16 cellular contexts compared by ENCODE assay signal in the genomic region with DNA sequence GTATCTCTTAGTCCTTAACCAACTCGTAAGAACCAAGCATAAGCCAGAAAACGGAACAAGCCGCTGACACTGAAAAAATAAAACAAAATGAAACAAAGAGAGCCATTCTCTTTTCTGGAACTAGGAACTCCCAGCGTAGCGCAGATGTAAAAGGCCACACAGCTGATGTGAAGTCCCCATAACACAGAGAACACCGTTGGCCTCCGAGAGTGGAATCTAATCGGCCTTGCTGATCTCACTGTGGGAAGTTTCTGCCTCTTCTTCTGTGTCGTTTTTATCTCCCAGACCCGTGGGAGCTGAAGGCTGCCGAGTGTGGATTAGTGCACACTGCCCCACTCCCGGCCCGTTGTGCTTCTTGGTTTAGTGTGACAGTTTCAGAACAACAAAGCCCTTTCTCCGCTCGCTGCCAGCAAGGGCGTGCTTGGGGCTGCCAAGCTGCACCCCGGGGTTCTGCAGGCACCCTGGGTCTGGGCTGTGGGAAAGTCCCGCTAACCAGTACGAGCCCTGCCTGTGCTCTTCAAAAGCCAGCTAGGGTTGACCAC. TPM values are rescaled to one million over a fixed set of nuclear protein-coding genes. Genes with fewer than 3 reads are reported as not detected.
DNase-seq lines count a peak whose midpoint lies in the region; ATAC-seq, FAIRE-seq and TF ChIP-seq lines count a peak whose summit lies in the region.
"Had no signal": no experiment of that assay in that cellular context is flagged by ENCODE, and none has a peak within 500 bp of the region (broad histone marks: within the 10 kb centered on the region; RNA-seq: fewer than 3 reads in every experiment).

No MANE protein-coding gene starts in this region.

- H3K27ac ChIP-seq in CD4-positive, CD25-positive, alpha-beta regulatory T cell (ENCODE audit: insufficient read depth, low read length, poor library complexity, severe bottlenecking), result no peak overlapping the region
- H3K27ac ChIP-seq in RWPE2 (ENCODE audit: poor library complexity, severe bottlenecking) (no peak overlapping the region), psoas muscle (peak overlapping the region; percentile 39), tibial artery (no peak overlapping the region)
- H3K27ac ChIP-seq: C4-2B, vagina had no signal

- H3K9me3 ChIP-seq in CD4-positive, CD25-positive, alpha-beta regulatory T cell (ENCODE audit: control insufficient read depth in 2 of 2, low read length in 2 of 2), result no peaks in the 10 kb centered on the region
- no peaks in the 10 kb centered on the region for H3K9me3 ChIP-seq in RWPE2 (ENCODE audit: severe bottlenecking)
- H3K9me3 ChIP-seq in psoas muscle, result no peaks in the 10 kb centered on the region
- no peaks in the 10 kb centered on the region for H3K9me3 ChIP-seq in tibial artery
- H3K9me3 ChIP-seq: vagina had no signal

- 26 to 47% (median 40%) methylated on average over 19 of the region's 19 CpGs for WGBS in psoas muscle, 3 donors

- no peaks in the 10 kb centered on the region for H3K27me3 ChIP-seq in CD4-positive, CD25-positive, alpha-beta regulatory T cell (ENCODE audit: control insufficient read depth, insufficient read depth, low read length)
- H3K27me3 ChIP-seq in RWPE2 (ENCODE audit: insufficient read depth, poor library complexity, severe bottlenecking) (no peaks in the 10 kb centered on the region), psoas muscle (ENCODE audit: insufficient read depth in 3 of 3, low read length in 2 of 3) (no peaks in the 10 kb centered on the region), tibial artery (no peaks in the 10 kb centered on the region)
- H3K27me3 ChIP-seq: vagina had no signal

- H3K4me1 ChIP-seq in CD4-positive, CD25-positive, alpha-beta regulatory T cell (ENCODE audit: control insufficient read depth, insufficient read depth, low read length, poor library complexity, severe bottlenecking), result no peaks in the 10 kb centered on the region
- H3K4me1 ChIP-seq in RWPE2 (ENCODE audit: insufficient read depth, poor library complexity, severe bottlenecking), result no peaks in the 10 kb centered on the region
- peaks cover 13% of the 10 kb centered on the region for H3K4me1 ChIP-seq in psoas muscle
- H3K4me1 ChIP-seq in tibial artery, result no peaks in the 10 kb centered on the region
- H3K4me1 ChIP-seq: vagina had no signal

- peak in 1 of 2 donors; percentile 29 for ATAC-seq in CD4-positive, CD25-positive, alpha-beta regulatory T cell (ENCODE audit: low read depth in 2 of 2)
- no peak for ATAC-seq in RWPE2 (ENCODE audit: low read depth)
- peak; percentile 47 for ATAC-seq in Right ventricle myocardium superior (ENCODE audit: poor library complexity)
- peak in 1 of 4 donors; percentile 59 for ATAC-seq in psoas muscle
- no peak for ATAC-seq in left colon
- ATAC-seq: activated CD4-positive, CD25-positive, alpha-beta regulatory T cell treated with anti-CD3 and anti-CD28 coated beads, Interleukin-2, amount 50 U/mL, for 24 hours; naive thymus-derived CD8-positive, alpha-beta T cell had no signal

- peak overlapping the region in 2 of 3 donors; percentile 20 to 44 for H3K27ac Mint-ChIP-seq in CD4-positive, CD25-positive, alpha-beta regulatory T cell

- peaks cover 0 to 8% (median 2%) of the 10 kb centered on the region in 4 donors for H3K4me1 Mint-ChIP-seq in CD4-positive, CD25-positive, alpha-beta regulatory T cell

- H3K36me3 Mint-ChIP-seq in CD4-positive, CD25-positive, alpha-beta regulatory T cell, result peaks cover 30% of the 10 kb centered on the region

- no peaks in the 10 kb centered on the region for H3K27me3 Mint-ChIP-seq in CD4-positive, CD25-positive, alpha-beta regulatory T cell
- H3K27me3 Mint-ChIP-seq: naive thymus-derived CD8-positive, alpha-beta T cell had no signal

- no peak for DNase-seq in CD4-positive, CD25-positive, alpha-beta regulatory T cell
- DNase-seq in RWPE2 (ENCODE audit: low spot score), result peak; percentile 42
- DNase-seq in Right ventricle myocardium superior, result no peak
- no peak for DNase-seq in psoas muscle
- DNase-seq in islet precursor cell, result no peak
- no peak for DNase-seq in tibial artery
- no peak for DNase-seq in left colon
- no peak for DNase-seq in HTR-8/SVneo (ENCODE audit: insufficient read length, low spot score)
- DNase-seq: activated gamma-delta T cell; cortex of kidney; naive thymus-derived CD8-positive, alpha-beta T cell; NCI-H2081; stimulated activated CD4-positive, alpha-beta T cell treated with anti-CD3 and anti-CD28 coated beads, Interleukin-4, amount 100 ng/mL, for 4 hours had no signal

- intact Hi-C loops in Right ventricle myocardium superior (cut with DNase I), result no loop called here
- intact Hi-C loops in psoas muscle (cut with DNase I), result no loop called here
- intact Hi-C loops in tibial artery (cut with DNase I; ENCODE audit: low total_unique reads), result no loop called here
- intact Hi-C loops in left colon (cut with DNase I, micrococcal nuclease), result no loop called here

- no peaks in the 10 kb centered on the region for H3K9me3 Mint-ChIP-seq in CD4-positive, CD25-positive, alpha-beta regulatory T cell
- H3K9me3 Mint-ChIP-seq: naive thymus-derived CD8-positive, alpha-beta T cell had no signal

- peaks cover 37% of the 10 kb centered on the region for H3K36me3 ChIP-seq in CD4-positive, CD25-positive, alpha-beta regulatory T cell (ENCODE audit: control insufficient read depth, insufficient read depth, low read length)
- no peaks in the 10 kb centered on the region for H3K36me3 ChIP-seq in RWPE2 (ENCODE audit: low read depth)
- H3K36me3 ChIP-seq in psoas muscle (ENCODE audit: insufficient read depth in 1 of 2, low read depth in 1 of 2), result peaks cover 0 to 32% of the 10 kb centered on the region in 2 donors
- peaks cover 0 to 42% (median 9%) of the 10 kb centered on the region in 3 donors for H3K36me3 ChIP-seq in tibial artery
- H3K36me3 ChIP-seq: vagina had no signal

- no peak overlapping the region for H3K4me3 Mint-ChIP-seq in CD4-positive, CD25-positive, alpha-beta regulatory T cell

- no peak for FAIRE-seq in HTR-8/SVneo (lab: Jason Lieb, UNC)

- no peak overlapping the region for H3K4me3 ChIP-seq in CD4-positive, CD25-positive, alpha-beta regulatory T cell (ENCODE audit: low read depth, low read length)
- H3K4me3 ChIP-seq in RWPE2 (ENCODE audit: severe bottlenecking) (no peak overlapping the region), psoas muscle (no peak overlapping the region), tibial artery (no peak overlapping the region)

- TF ChIP-seq CTCF in RWPE2 (IDR thresholded peaks at IDR 0.05; ENCODE audit: poor library complexity, severe bottlenecking) (no peak), psoas muscle (IDR thresholded peaks at IDR 0.05) (no peak), tibial artery (IDR thresholded peaks at IDR 0.05) (no peak)

RNA-seq across cellular contexts. Expression of gene TTYH2, which starts 21.7 kb away (rescaled TPM):
- 23.3 TPM for total RNA-seq in CD4-positive, CD25-positive, alpha-beta regulatory T cell
- polyA plus RNA-seq in CD4-positive, CD25-positive, alpha-beta regulatory T cell, result 10 to 100 TPM in 2 of 4 donors, 1 to 10 TPM in 2; 6.7 to 13.8 (median 9.9) TPM
- total RNA-seq in Right ventricle myocardium superior, result 41.8 TPM
- 10 to 100 TPM in 1 of 4 donors, 1 to 10 TPM in 3; 5.1 to 16.4 (median 7.7) TPM for total RNA-seq in psoas muscle
- polyA plus RNA-seq in psoas muscle, result 1 to 10 TPM in 2 of 3 donors, under 1 TPM in 1; 0.89 to 5.1 (median 2.9) TPM
- 1 to 10 TPM; 1.4 to 3.0 TPM for total RNA-seq in left colon

RNA-seq across cellular contexts. Expression of gene RPL38, which starts 31.6 kb away (rescaled TPM):
- 1,316 TPM for total RNA-seq in CD4-positive, CD25-positive, alpha-beta regulatory T cell
- 1,000 to 10,000 TPM; 1,826 to 2,253 (median 2,137) TPM for polyA plus RNA-seq in CD4-positive, CD25-positive, alpha-beta regulatory T cell
- total RNA-seq in Right ventricle myocardium superior (691 TPM), psoas muscle (1,000 to 10,000 TPM; 1,032 to 1,360 (median 1,076) TPM), left colon (100 to 1,000 TPM; 629 to 677 TPM)
- polyA plus RNA-seq in psoas muscle, result 1,000 to 10,000 TPM; 1,779 to 1,956 (median 1,791) TPM

RNA-seq across cellular contexts. Expression of gene DNAI2, which starts 38.9 kb away (rescaled TPM):
- 1.5 TPM for total RNA-seq in CD4-positive, CD25-positive, alpha-beta regulatory T cell
- under 1 TPM in 2 of 4 donors, not detected in 2; 0.10 to 0.23 TPM for polyA plus RNA-seq in CD4-positive, CD25-positive, alpha-beta regulatory T cell
- not detected for total RNA-seq in Right ventricle myocardium superior
- total RNA-seq in psoas muscle, result not detected
- not detected for polyA plus RNA-seq in psoas muscle
- not detected for total RNA-seq in left colon
- total RNA-seq: vagina had no signal
